31 cellular contexts compared by ENCODE assay signal in genomic region chr14:103999795-104000440, GRCh38. TPM values are rescaled to one million over a fixed set of nuclear protein-coding genes. Genes with fewer than 3 reads are reported as not detected.
"Had no signal": no experiment of that assay in that cellular context is flagged by ENCODE, and none has a peak within 500 bp of the region (broad histone marks: within the 10 kb centered on the region; RNA-seq: fewer than 3 reads in every experiment).

No MANE protein-coding gene starts in this region.

- H3K4me1 ChIP-seq: ascending aorta, breast epithelium, colonic mucosa, esophagus muscularis mucosa, foreskin keratinocyte, gastrocnemius medialis had no signal

- H3K9me3 Mint-ChIP-seq: activated CD8-positive, alpha-beta T cell treated with anti-CD3 and anti-CD28 coated beads for 36 hours; activated naive CD4-positive, alpha-beta T cell treated with anti-CD3 and anti-CD28 coated beads, Interleukin-2, amount 50 U/mL, for 72 hours; activated naive CD8-positive, alpha-beta T cell treated with anti-CD3 and anti-CD28 coated beads, Interleukin-2, amount 10 ng/mL, durations not matched to agents 7 days and 5 days; brain; dendritic cell treated with granulocyte-macrophage colony-stimulating factor and Interleukin-4, amounts not matched to agents 40 ng/mL and 50 ng/mL, for 4 days; endodermal cell had no signal

- H3K27me3 Mint-ChIP-seq: dendritic cell treated with granulocyte-macrophage colony-stimulating factor and Interleukin-4, amounts not matched to agents 40 ng/mL and 50 ng/mL, for 4 days had no signal

- H3K4me1 Mint-ChIP-seq: brain had no signal

- H3K27me3 ChIP-seq: ascending aorta, breast epithelium, cardiac muscle cell, colonic mucosa had no signal

- H3K4me3 ChIP-seq: ascending aorta, breast epithelium, cardiac muscle cell, colonic mucosa, dorsolateral prefrontal cortex, esophagus muscularis mucosa, gastrocnemius medialis had no signal

- H3K36me3 Mint-ChIP-seq: activated naive CD4-positive, alpha-beta T cell treated with anti-CD3 and anti-CD28 coated beads, Interleukin-2, amount 50 U/mL, for 72 hours; activated naive CD8-positive, alpha-beta T cell treated with anti-CD3 and anti-CD28 coated beads, Interleukin-2, amount 10 ng/mL, durations not matched to agents 7 days and 5 days; brain had no signal

- H3K4me3 Mint-ChIP-seq: activated CD8-positive, alpha-beta T cell treated with anti-CD3 and anti-CD28 coated beads for 36 hours; activated naive CD8-positive, alpha-beta T cell treated with anti-CD3 and anti-CD28 coated beads, Interleukin-2, amount 10 ng/mL, durations not matched to agents 7 days and 5 days; brain; dendritic cell treated with granulocyte-macrophage colony-stimulating factor and Interleukin-4, amounts not matched to agents 40 ng/mL and 50 ng/mL, for 4 days; endodermal cell had no signal

- DNase-seq: activated CD4-positive, alpha-beta T cell treated with anti-CD3 and anti-CD28 coated beads for 48 hours; activated CD4-positive, alpha-beta T cell treated with anti-CD3 and anti-CD28 coated beads, Interleukin-2, amount 50 U/mL, for 1 hour; activated CD4-positive, alpha-beta T cell treated with anti-CD3 and anti-CD28 coated beads, Interleukin-2, amount 50 U/mL, for 48 hours; activated CD4-positive, CD25-positive, alpha-beta regulatory T cell; activated CD4-positive, CD25-positive, alpha-beta regulatory T cell treated with anti-CD3 and anti-CD28 coated beads, Interleukin-2, amount 50 U/mL, for 72 hours; activated CD8-positive, alpha-beta memory T cell treated with anti-CD3 and anti-CD28 coated beads for 24 hours; activated CD8-positive, alpha-beta T cell treated with anti-CD3 and anti-CD28 coated beads for 36 hours; activated effector memory CD4-positive, alpha-beta T cell treated with Interleukin-2 at 50 U/mL for 16 hours; activated gamma-delta T cell treated with Interleukin-2 at 50 U/mL for 16 hours; activated naive CD4-positive, alpha-beta T cell treated with Interleukin-2 at 50 U/mL for 16 hours; activated naive CD8-positive, alpha-beta T cell treated with anti-CD3 and anti-CD28 coated beads, Interleukin-2, amount 10 ng/mL, durations not matched to agents 7 days and 5 days; activated T-cell treated with anti-CD3 and anti-CD28 coated beads, Interleukin-2, amount 50 U/mL, for 48 hours; central memory CD4-positive, alpha-beta T cell; cerebellar nuclear complex; colonic mucosa; dorsolateral prefrontal cortex; effector memory CD4-positive, alpha-beta T cell; endodermal cell; erythroblast; foreskin keratinocyte; gastrocnemius medialis; glutamatergic neuron; T-helper 2 cell had no signal

- H3K9me3 ChIP-seq: ascending aorta, breast epithelium, colonic mucosa, esophagus muscularis mucosa, gastrocnemius medialis had no signal

- H3K27ac ChIP-seq: ascending aorta, breast epithelium, cardiac muscle cell, colonic mucosa, dorsolateral prefrontal cortex, esophagus muscularis mucosa, foreskin keratinocyte, gastrocnemius medialis had no signal

- ATAC-seq: activated CD8-positive, alpha-beta T cell treated with anti-CD3 and anti-CD28 coated beads for 36 hours; foreskin keratinocyte; gastrocnemius medialis had no signal

- H3K27ac Mint-ChIP-seq: activated CD8-positive, alpha-beta T cell treated with anti-CD3 and anti-CD28 coated beads for 36 hours; activated naive CD4-positive, alpha-beta T cell treated with anti-CD3 and anti-CD28 coated beads, Interleukin-2, amount 50 U/mL, for 72 hours; activated naive CD8-positive, alpha-beta T cell treated with anti-CD3 and anti-CD28 coated beads, Interleukin-2, amount 10 ng/mL, durations not matched to agents 7 days and 5 days; brain; dendritic cell treated with granulocyte-macrophage colony-stimulating factor and Interleukin-4, amounts not matched to agents 40 ng/mL and 50 ng/mL, for 4 days; endodermal cell had no signal

- H3K36me3 ChIP-seq: ascending aorta, breast epithelium, cardiac muscle cell, colonic mucosa, esophagus muscularis mucosa, gastrocnemius medialis had no signal

RNA-seq across cellular contexts. Expression of gene RD3L, which starts 57.6 kb away (rescaled TPM):
- total RNA-seq: activated CD8-positive, alpha-beta T cell treated with anti-CD3 and anti-CD28 coated beads for 36 hours; activated naive CD4-positive, alpha-beta T cell treated with anti-CD3 and anti-CD28 coated beads, Interleukin-2, amount 50 U/mL, for 72 hours; activated naive CD8-positive, alpha-beta T cell treated with anti-CD3 and anti-CD28 coated beads, Interleukin-2, amount 10 ng/mL, durations not matched to agents 7 days and 5 days; ascending aorta; breast epithelium; colonic mucosa; dorsolateral prefrontal cortex; endodermal cell; esophagus muscularis mucosa; foreskin keratinocyte; gastrocnemius medialis; T-helper 1 cell treated with Interleukin-12 subunit alpha and Interleukin-12 subunit beta and Interleukin-4 antibody, amounts not matched to agents 30 ng/mL and 1 ng/mL, for 36 hours had no signal
